10 cellular contexts compared by ENCODE assay signal in genomic region chr7:44122529-44122928, GRCh38. TPM values are rescaled to one million over a fixed set of nuclear protein-coding genes. Genes with fewer than 3 reads are reported as not detected.
A peak's percentile ranks its signal among the peaks of the same experiment; 100 is the strongest.
DNase-seq lines count a peak whose midpoint lies in the region; ATAC-seq and TF ChIP-seq lines count a peak whose summit lies in the region.
"Had no signal": no experiment of that assay in that cellular context is flagged by ENCODE, and none has a peak within 500 bp of the region (broad histone marks: within the 10 kb centered on the region; RNA-seq: fewer than 3 reads in every experiment).

No MANE protein-coding gene starts in this region.

- H3K4me1 ChIP-seq in A673 (ENCODE audit: insufficient read depth, low read length, poor library complexity, severe bottlenecking), result peaks cover 13% of the 10 kb centered on the region
- H3K4me1 ChIP-seq in mucosa of rectum (ENCODE audit: control insufficient read depth in 2 of 2, insufficient read depth in 2 of 2, low read length in 2 of 2), result peaks cover 4 to 8% of the 10 kb centered on the region in 2 donors

- H3K36me3 Mint-ChIP-seq in HFFc6 (ENCODE audit: low read depth), result peaks cover 28% of the 10 kb centered on the region
- peaks cover 20% of the 10 kb centered on the region for H3K36me3 Mint-ChIP-seq in MCF 10A (ENCODE audit: insufficient read depth, unreplicated experiment)

- H3K9me3 Mint-ChIP-seq in HFFc6, result no peaks in the 10 kb centered on the region
- H3K9me3 Mint-ChIP-seq in MCF 10A (ENCODE audit: unreplicated experiment), result no peaks in the 10 kb centered on the region

- CTCF ChIA-PET in A673 (lab: Charles Lee), result no interaction called here
- CTCF ChIA-PET in MCF 10A (lab: Yijun Ruan, JAX), result interaction anchor here (0.6 to 2.1 kb wide), 6 partner anchors 9 to 192 kb away, joined by 3 to 8 read pairs (median 3); no protein-coding TSS in a partner anchor

- DNase-seq in A673 (ENCODE audit: low spot score), result no peak
- no peak for DNase-seq in HFFc6
- DNase-seq in MCF 10A (ENCODE audit: unreplicated experiment), result no peak
- no peak for DNase-seq in COLO668 (lab: John Stamatoyannopoulos, UW; ENCODE audit: unreplicated experiment)
- no peak for DNase-seq in kidney glomerular epithelial cell (lab: John Stamatoyannopoulos, UW)
- DNase-seq: SHP77 had no signal

- H3K4me3 ChIP-seq in A673 (ENCODE audit: low read depth, low read length, poor library complexity, severe bottlenecking) (peak overlapping the region; percentile 62), mucosa of rectum (ENCODE audit: low read length in 2 of 2) (peak overlapping the region; percentile 81 to 92)

- peaks cover 2% of the 10 kb centered on the region for H3K27me3 Mint-ChIP-seq in HFFc6 (ENCODE audit: insufficient read depth)
- H3K27me3 Mint-ChIP-seq in MCF 10A (ENCODE audit: insufficient read depth, unreplicated experiment), result no peaks in the 10 kb centered on the region

- no peak for ATAC-seq in HG02885 (IDR thresholded peaks at IDR 0.05; ENCODE audit: poor library complexity, unreplicated experiment)
- no peak for ATAC-seq in GM19463 (IDR thresholded peaks at IDR 0.05; ENCODE audit: unreplicated experiment)

- peak overlapping the region; percentile 43 to 80 for H3K9ac ChIP-seq in mucosa of rectum (ENCODE audit: low read depth in 1 of 2, low read length in 2 of 2)

- H3K4me1 Mint-ChIP-seq in HFFc6 (ENCODE audit: low read depth) (peaks cover 45% of the 10 kb centered on the region), MCF 10A (ENCODE audit: insufficient read depth, unreplicated experiment) (peaks cover 32% of the 10 kb centered on the region)

- H3K36me3 ChIP-seq in A673 (ENCODE audit: insufficient read depth, low read length, poor library complexity, severe bottlenecking), result peaks cover 39% of the 10 kb centered on the region
- H3K36me3 ChIP-seq in mucosa of rectum (ENCODE audit: control insufficient read depth in 2 of 2, insufficient read depth in 2 of 2, low read length in 2 of 2), result peaks cover 5 to 12% of the 10 kb centered on the region in 2 donors

- TF ChIP-seq CTCF in A673 (conservative IDR thresholded peaks at IDR 0.05; ENCODE audit: low read depth, low read length), result no peak
- TF ChIP-seq CTCF in HFFc6 (IDR thresholded peaks at IDR 0.05), result no peak
- no peak for TF ChIP-seq CTCF in MCF 10A (IDR thresholded peaks at IDR 0.05; ENCODE audit: unreplicated experiment)

- no peaks in the 10 kb centered on the region for H3K27me3 ChIP-seq in A673 (replicated peaks; ENCODE audit: insufficient read depth, low read depth, low read length, poor library complexity)
- H3K27me3 ChIP-seq in mucosa of rectum (ENCODE audit: control insufficient read depth in 2 of 2, insufficient read depth in 2 of 2, low read length in 2 of 2), result no peaks in the 10 kb centered on the region

- POLR2A ChIA-PET in A673 (lab: Charles Lee; ENCODE audit: low non-redundant PET) (interaction anchor here (0.6 kb wide), 2 partner anchors 13 to 90 kb away, joined by 3 to 4 read pairs; no protein-coding TSS in a partner anchor), MCF 10A (lab: Yijun Ruan, JAX) (interaction anchor here (0.9 to 2.2 kb wide), 15 partner anchors 8 to 368 kb away, joined by 3 to 13 read pairs (median 4); partner anchors contain the start of genes DBNL and NUDCD3)

- H3K27ac ChIP-seq in A673 (ENCODE audit: low read depth, low read length, poor library complexity, severe bottlenecking), result peak overlapping the region; percentile 83
- no peak overlapping the region for H3K27ac ChIP-seq in mucosa of rectum (ENCODE audit: low read depth in 2 of 2, low read length in 2 of 2)

- H3K9me3 ChIP-seq in A673 (ENCODE audit: low read depth, low read length, poor library complexity, severe bottlenecking) (no peaks in the 10 kb centered on the region), mucosa of rectum (ENCODE audit: control insufficient read depth in 2 of 2, low read length in 2 of 2) (no peaks in the 10 kb centered on the region)

- H3K4me3 Mint-ChIP-seq in HFFc6 (peak overlapping the region; percentile 88), MCF 10A (ENCODE audit: unreplicated experiment) (peak overlapping the region; percentile 77)

- peak overlapping the region; percentile 94 for H3K27ac Mint-ChIP-seq in HFFc6
- H3K27ac Mint-ChIP-seq in MCF 10A (ENCODE audit: low read depth, unreplicated experiment), result peak overlapping the region; percentile 86

- intact Hi-C loops in A673 (cut with micrococcal nuclease; ENCODE audit: unreplicated experiment) (loop anchor here (5.0 kb wide), 1 partner anchor 80 kb away; the partner anchor contains the start of gene YKT6), MCF 10A (cut with micrococcal nuclease) (loop anchor here (5.0 kb wide), 2 partner anchors 40 to 80 kb away; partner anchors contain the start of genes POLM and YKT6)

- no TSS peak for BruUV-seq in A673 (replicated peaks; lab: Mats Ljungman, UMichigan)
- no TSS peak for BruUV-seq in MCF 10A (replicated peaks; lab: Mats Ljungman, UMichigan)

RNA-seq across cellular contexts. Expression of gene POLD2, which starts 0.8 kb away (rescaled TPM):
- 252 TPM in 2 replicates for total RNA-seq in A673 (2021)
- 100 to 1,000 TPM; 154 to 210 (median 183) TPM for total RNA-seq in HFFc6 (2021; fragmentation: NEBNext Ultra II Directional; extraction: Animal tissue kit (Norgen Biotek cat#: 25700))
- 118 and 179 TPM in 2 replicates for total RNA-seq in MCF 10A (2022)

RNA-seq across cellular contexts. Expression of gene AEBP1, which starts 18.4 kb away (rescaled TPM):
- total RNA-seq in A673 (2021) (30.1 and 31.8 TPM in 2 replicates), MCF 10A (2022) (not detected in 2 replicates)
- 10 to 100 TPM; 69.7 to 83.2 (median 76.4) TPM for total RNA-seq in HFFc6 (2021; fragmentation: NEBNext Ultra II Directional; extraction: Animal tissue kit (Norgen Biotek cat#: 25700))

RNA-seq across cellular contexts. Expression of gene MYL7, which starts 18.6 kb away (rescaled TPM):
- total RNA-seq in A673 (2021), result not detected in 2 replicates
- total RNA-seq in HFFc6 (2021; fragmentation: NEBNext Ultra II Directional; extraction: Animal tissue kit (Norgen Biotek cat#: 25700)), result under 1 TPM in 4 of 6 experiments, not detected in 2; 0.30 to 0.64 (median 0.49) TPM
- total RNA-seq in MCF 10A (2022), result not detected in 2 replicates
- total RNA-seq: lung microvascular endothelial cell had no signal

RNA-seq across cellular contexts. Expression of gene POLM, which starts 40.2 kb away (rescaled TPM):
- total RNA-seq in A673 (2021) (9.6 and 12.8 TPM in 2 replicates), MCF 10A (2022) (19.2 and 22.8 TPM in 2 replicates)
- total RNA-seq in HFFc6 (2021; fragmentation: NEBNext Ultra II Directional; extraction: Animal tissue kit (Norgen Biotek cat#: 25700)), result 10 to 100 TPM; 11.4 to 14.3 (median 12.1) TPM

RNA-seq across cellular contexts. Expression of gene PGAM2, which starts 57.2 kb away (rescaled TPM):
- total RNA-seq in A673 (2021), result not detected in 2 replicates
- under 1 TPM in 4 of 6 experiments, not detected in 2; 0.26 to 0.51 (median 0.35) TPM for total RNA-seq in HFFc6 (2021; fragmentation: NEBNext Ultra II Directional; extraction: Animal tissue kit (Norgen Biotek cat#: 25700))
- not detected in 2 replicates for total RNA-seq in MCF 10A (2022)

Comparison
In these comparisons a context has a peak if more than half of its experiments do, and no peak if none do; other contexts are left out.
1. RNA of gene AEBP1, which starts 18.4 kb away (total RNA-seq): 69.7 to 83.2 TPM in HFFc6 and 30.1 to 31.8 TPM in A673; not detected in MCF 10A; every median in the first group is over 10 times any median in the second.